ENCODE assay signal across 15 cellular contexts in genomic region chr11:65412271-65413076, GRCh38. TPM values are rescaled to one million over a fixed set of nuclear protein-coding genes. Genes with fewer than 3 reads are reported as not detected.
A peak's percentile ranks its signal among the peaks of the same experiment; 100 is the strongest.
DNase-seq lines count a peak whose midpoint lies in the region; ATAC-seq, FAIRE-seq and TF ChIP-seq lines count a peak whose summit lies in the region.
"Had no signal": no experiment of that assay in that cellular context is flagged by ENCODE, and none has a peak within 500 bp of the region (broad histone marks: within the 10 kb centered on the region; RNA-seq: fewer than 3 reads in every experiment).

No MANE protein-coding gene starts in this region.

- BruUV-seq in K562 (replicated peaks; lab: Mats Ljungman, UMichigan), result TSS peak; percentile 32

- DNase-seq in K562 (ENCODE audit: extremely low read depth in 1 of 4, low spot score in 3 of 4) (no peak), kidney (peak; percentile 69), spleen (peak; percentile 59), amniotic stem cell (lab: John Stamatoyannopoulos, UW) (no peak), NCI-H2227 (lab: John Stamatoyannopoulos, UW; ENCODE audit: unreplicated experiment) (no peak)
- DNase-seq: activated CD8-positive, alpha-beta T cell treated with anti-CD3 and anti-CD28 coated beads, Interleukin-2, amount 10 ng/mL, durations not matched to agents 7 days and 5 days; activated gamma-delta T cell; effector CD4-positive, alpha-beta T cell; NCI-H446 treated with DMSO at 0.1 percent for 48 hours; occipital lobe; OCI-M1; testis had no signal

- intact Hi-C loops in K562 (cut with micrococcal nuclease) (no loop called here), kidney (cut with DNase I) (no loop called here), spleen (cut with DNase I; ENCODE audit: low total_unique reads) (no loop called here)

- H3K27ac ChIP-seq in BLaER1 treated with 17β-estradiol and CSF1 and Interleukin-3, amounts not matched to agents 10 nM and 100 nM, result peak overlapping the region in 8 of 11 experiments; percentile 30 to 71 (median 64); a peak in 16 of 22 replicates
- H3K27ac ChIP-seq in K562 (ENCODE audit: extremely low read depth, low read depth, low read length) (no peak overlapping the region), kidney (ENCODE audit: low read depth in 2 of 2, low read length in 2 of 2) (no peak overlapping the region), spleen (peak overlapping the region in 1 of 8 donors; percentile 7)

- FAIRE-seq in K562 (lab: Jason Lieb, UNC) (no peak), kidney (lab: Jason Lieb, UNC) (no peak)

- TF ChIP-seq RAD21 in K562 (CRISPR knock-in tag; conservative IDR thresholded peaks at IDR 0.05 in 1 of 2, IDR thresholded peaks at IDR 0.05 in 1 of 2), result no peak

- 87% methylated on average over 21 of the region's 24 CpGs for WGBS in K562 (ENCODE audit: insufficient coverage, low coverage, missing lambda C conversion rate)
- WGBS in spleen, 5 donors, result 82 to 88% (median 83%) methylated on average over 22 to 24 of the region's 24 CpGs

- H3K4me2 ChIP-seq in BLaER1 treated with 17β-estradiol and CSF1 and Interleukin-3, amounts not matched to agents 10 nM and 100 nM, result peak overlapping the region; percentile 5 to 81 (median 72); a peak in 19 of 22 replicates
- no peak overlapping the region for H3K4me2 ChIP-seq in K562 (ENCODE audit: insufficient read depth, low read length)

- in situ Hi-C loops in K562 (cut with MboI), result no loop called here

- no peaks in the 10 kb centered on the region for H3K9me1 ChIP-seq in K562 (ENCODE audit: control insufficient read depth, insufficient read depth, low read length)

- H3K27me3 ChIP-seq in BLaER1 treated with 17β-estradiol and CSF1 and Interleukin-3, amounts not matched to agents 10 nM and 100 nM, result no peaks in the 10 kb centered on the region
- H3K27me3 ChIP-seq in K562 (ENCODE audit: control insufficient read depth in 2 of 2, insufficient read depth in 2 of 2, low read length in 2 of 2), result no peaks in the 10 kb centered on the region
- no peaks in the 10 kb centered on the region for H3K27me3 ChIP-seq in spleen (replicated peaks in 1 of 7)
- H3K27me3 ChIP-seq: testis had no signal

- no peak for TF ChIP-seq EP300 in K562 (IDR thresholded peaks at IDR 0.05; ENCODE audit: low read length)

- no peaks in the 10 kb centered on the region for H3K9me3 ChIP-seq in BLaER1 treated with 17β-estradiol and CSF1 and Interleukin-3, amounts not matched to agents 10 nM and 100 nM (replicated peaks in 1 of 11)
- H3K9me3 ChIP-seq in K562 (replicated peaks; ENCODE audit: control insufficient read depth, insufficient read depth, low read depth, low read length) (no peaks in the 10 kb centered on the region), kidney (ENCODE audit: control insufficient read depth in 1 of 2, low read length in 2 of 2) (no peaks in the 10 kb centered on the region), spleen (no peaks in the 10 kb centered on the region)
- H3K9me3 ChIP-seq: testis had no signal

- no peak overlapping the region for H2AFZ ChIP-seq in K562 (ENCODE audit: low read depth, low read length)

- POLR2A ChIA-PET in K562 (lab: Yijun Ruan, JAX), result interaction anchor here (0.6 to 17.3 kb wide), 11 partner anchors 9 to 94 kb away, joined by 3 to 704 read pairs (median 8); partner anchors contain the start of genes MALAT1 and NEAT1

- no peak overlapping the region for H3K4me3 ChIP-seq in BLaER1 treated with 17β-estradiol and CSF1 and Interleukin-3, amounts not matched to agents 10 nM and 100 nM
- H3K4me3 ChIP-seq in K562 (no peak overlapping the region), kidney (ENCODE audit: low read length in 2 of 2) (no peak overlapping the region), spleen (no peak overlapping the region)
- H3K4me3 ChIP-seq: testis had no signal

- no peak for TF ChIP-seq CTCF in K562 (IDR thresholded peaks at IDR 0.05 in 2 of 3, conservative IDR thresholded peaks at IDR 0.05 in 1 of 3; ENCODE audit: insufficient read depth in 2 of 3, low read depth in 1 of 3, low read length in 3 of 3)
- TF ChIP-seq CTCF in kidney (IDR thresholded peaks at IDR 0.05; ENCODE audit: borderline replicate concordance, extremely low read depth, insufficient read depth), result no peak
- no peak for TF ChIP-seq CTCF in spleen (IDR thresholded peaks at IDR 0.05 in 8 of 11, conservative IDR thresholded peaks at IDR 0.05 in 3 of 11)

- H3K4me1 ChIP-seq in BLaER1 treated with 17β-estradiol and CSF1 and Interleukin-3, amounts not matched to agents 10 nM and 100 nM, result peaks cover 55 to 88% (median 79%) of the 10 kb centered on the region in 10 experiments
- H3K4me1 ChIP-seq in K562 (replicated peaks in 1 of 2; ENCODE audit: control insufficient read depth in 2 of 2, insufficient read depth in 2 of 2, low read length in 2 of 2) (peaks cover 18 to 36% of the 10 kb centered on the region in 2 experiments), kidney (ENCODE audit: control insufficient read depth in 1 of 2, insufficient read depth in 1 of 2, low read depth in 1 of 2, low read length in 2 of 2) (peaks cover 20 to 23% of the 10 kb centered on the region in 2 donors), spleen (peaks cover 16 to 59% (median 37%) of the 10 kb centered on the region in 6 donors)

- CTCF ChIA-PET in K562 (lab: Yijun Ruan, JAX; ENCODE audit: low intra/inter-chr PET ratio), result interaction anchor here (0.5 kb wide), 1 partner anchor 50 kb away, joined by 3 read pairs; no protein-coding TSS in a partner anchor

- peak overlapping the region; percentile 18 to 69 (median 54); a peak in 20 of 22 replicates for H3K9ac ChIP-seq in BLaER1 treated with 17β-estradiol and CSF1 and Interleukin-3, amounts not matched to agents 10 nM and 100 nM
- H3K9ac ChIP-seq in K562 (ENCODE audit: insufficient read depth in 1 of 2, low read depth in 2 of 2, low read length in 2 of 2) (peak overlapping the region in 1 of 2 experiments; percentile 61; a peak in 2 of 4 replicates), kidney (ENCODE audit: low read length in 2 of 2) (no peak overlapping the region)

- H4K20me1 ChIP-seq in BLaER1 treated with 17β-estradiol and CSF1 and Interleukin-3, amounts not matched to agents 10 nM and 100 nM, result peaks cover 0 to 63% (median 0%) of the 10 kb centered on the region in 11 experiments; a peak in 7 of 22 replicates
- H4K20me1 ChIP-seq in K562 (replicated peaks; ENCODE audit: control insufficient read depth, insufficient read depth, low read length), result no peaks in the 10 kb centered on the region

- TF ChIP-seq POLR2A in K562 (conservative IDR thresholded peaks at IDR 0.05) (no peak), spleen (IDR thresholded peaks at IDR 0.05) (no peak)

- H3K36me3 ChIP-seq in BLaER1 treated with 17β-estradiol and CSF1 and Interleukin-3, amounts not matched to agents 10 nM and 100 nM, result peaks cover 41 to 62% (median 55%) of the 10 kb centered on the region in 11 experiments
- peaks cover 46% of the 10 kb centered on the region; the same call in 2 of the 3 replicates for H3K36me3 ChIP-seq in K562 (ENCODE audit: control insufficient read depth, insufficient read depth, low read length)
- peaks cover 4% of the 10 kb centered on the region in 2 donors for H3K36me3 ChIP-seq in kidney (ENCODE audit: control insufficient read depth in 1 of 2, insufficient read depth in 2 of 2, low read length in 2 of 2)
- H3K36me3 ChIP-seq in spleen, result peaks cover 5 to 74% (median 60%) of the 10 kb centered on the region in 6 donors

- H3K79me2 ChIP-seq in K562 (ENCODE audit: control insufficient read depth, insufficient read depth, low read length), result peaks cover 17% of the 10 kb centered on the region

- no peak for ATAC-seq in K562
- no peak for ATAC-seq in HG02870 (IDR thresholded peaks at IDR 0.05; ENCODE audit: unreplicated experiment)
- ATAC-seq in GM21528 (IDR thresholded peaks at IDR 0.05; ENCODE audit: low FRiP score, unreplicated experiment), result no peak
- ATAC-seq: activated CD8-positive, alpha-beta T cell treated with anti-CD3 and anti-CD28 coated beads, Interleukin-2, amount 10 ng/mL, durations not matched to agents 7 days and 5 days had no signal

RNA-seq across cellular contexts. Expression of gene NEAT1, which starts 10.1 kb away (rescaled TPM):
- 684 and 1,510 TPM in 2 replicates for total RNA-seq in K562 (2011; cell fraction: chromatin; rRNA removed; ENCODE audit: low replicate concordance)
- total RNA-seq in K562 (2011; cell fraction: nucleolus; rRNA removed), result 291 and 321 TPM in 2 replicates
- 737 and 1,283 TPM in 2 replicates for total RNA-seq in K562 (2011; cell fraction: nucleoplasm; rRNA removed)
- total RNA-seq in K562 (2014; rRNA removed) (15.2 and 20.1 TPM in 2 replicates), K562 (2014; rRNA removed; fragmentation: Illumina TruSeq; extraction: Trizol) (62.8 and 76.9 TPM in 2 replicates), K562 (2015; rRNA removed; fragmentation: Illumina TruSeq; extraction: Trizol) (26.3 and 31.5 TPM in 2 replicates), K562 (2021) (129 and 208 TPM in 2 replicates), kidney (1,006 TPM), spleen (1,000 to 10,000 TPM in 2 of 7 donors, 100 to 1,000 TPM in 5; 266 to 1,804 (median 799) TPM)
- polyA plus RNA-seq in K562 (2011; rRNA removed) (56.2 and 171 TPM in 2 replicates), K562 (2014; fragmentation: Illumina TruSeq; extraction: Trizol) (137 and 146 TPM in 2 replicates), K562 (2014; fragmentation: Nextera tagmentation; extraction: Ambion mirVana) (10 to 100 TPM; 22.8 to 30.1 TPM), K562 (2014; rRNA removed) (382 and 389 TPM in 2 replicates), kidney (ENCODE audit: insufficient read depth, low read depth, low replicate concordance) (595 TPM), spleen (1,000 to 10,000 TPM in 2 of 3 donors, 100 to 1,000 TPM in 1; 526 to 1,090 (median 1,018) TPM)
- 45.5 and 49.2 TPM in 2 replicates for polyA plus RNA-seq in K562 (2011; cell fraction: cytosol; rRNA removed)
- 234 and 651 TPM in 2 replicates for polyA plus RNA-seq in K562 (2011; cell fraction: nucleus; rRNA removed)
- polyA plus RNA-seq in K562 (2012), result 312 and 328 TPM in 2 replicates
- 92.6 and 137 TPM in 2 replicates for polyA minus RNA-seq in K562 (2011; rRNA and poly(A)+ RNA removed)
- 19.9 and 35.6 TPM in 2 replicates for polyA minus RNA-seq in K562 (2011; cell fraction: cytosol; rRNA and poly(A)+ RNA removed)
- 168 and 220 TPM in 2 replicates for polyA minus RNA-seq in K562 (2011; cell fraction: nucleus; rRNA and poly(A)+ RNA removed)

RNA-seq across cellular contexts. Expression of gene FRMD8, which starts 26.0 kb away (rescaled TPM):
- total RNA-seq in K562 (2011; cell fraction: chromatin; rRNA removed; ENCODE audit: low replicate concordance), result 28.5 and 83.6 TPM in 2 replicates
- total RNA-seq in K562 (2011; cell fraction: nucleolus; rRNA removed), result 89.6 and 96.9 TPM in 2 replicates
- 32.8 and 36.5 TPM in 2 replicates for total RNA-seq in K562 (2011; cell fraction: nucleoplasm; rRNA removed)
- total RNA-seq in K562 (2014; rRNA removed) (34.6 and 46.5 TPM in 2 replicates), K562 (2014; rRNA removed; fragmentation: Illumina TruSeq; extraction: Trizol) (6.2 and 8.6 TPM in 2 replicates), K562 (2015; rRNA removed; fragmentation: Illumina TruSeq; extraction: Trizol) (15.0 and 15.8 TPM in 2 replicates), K562 (2021) (44.2 and 54.5 TPM in 2 replicates), kidney (41.3 TPM), spleen (100 to 1,000 TPM in 3 of 7 donors, 10 to 100 TPM in 4; 65.4 to 128 (median 99.5) TPM)
- polyA plus RNA-seq in K562 (2011; rRNA removed) (16.0 and 19.9 TPM in 2 replicates), K562 (2014; fragmentation: Illumina TruSeq; extraction: Trizol) (12.0 and 19.4 TPM in 2 replicates), K562 (2014; fragmentation: Nextera tagmentation; extraction: Ambion mirVana) (1 to 10 TPM; 4.5 to 5.0 TPM), K562 (2014; rRNA removed) (33.4 and 41.7 TPM in 2 replicates), kidney (ENCODE audit: insufficient read depth, low read depth, low replicate concordance) (9.4 TPM), spleen (10 to 100 TPM; 19.3 to 32.0 (median 23.4) TPM)
- polyA plus RNA-seq in K562 (2011; cell fraction: cytosol; rRNA removed), result 24.0 and 43.0 TPM in 2 replicates
- polyA plus RNA-seq in K562 (2011; cell fraction: nucleus; rRNA removed), result 25.1 and 46.6 TPM in 2 replicates
- polyA plus RNA-seq in K562 (2012), result 21.4 and 22.5 TPM in 2 replicates
- 8.4 and 13.5 TPM in 2 replicates for polyA minus RNA-seq in K562 (2011; rRNA and poly(A)+ RNA removed)
- 21.0 and 21.1 TPM in 2 replicates for polyA minus RNA-seq in K562 (2011; cell fraction: cytosol; rRNA and poly(A)+ RNA removed)
- polyA minus RNA-seq in K562 (2011; cell fraction: nucleus; rRNA and poly(A)+ RNA removed), result 28.1 and 34.6 TPM in 2 replicates

RNA-seq across cellular contexts. Expression of gene SLC25A45, which starts 30.0 kb away (rescaled TPM):
- 2.5 and 2.9 TPM in 2 replicates for total RNA-seq in K562 (2011; cell fraction: chromatin; rRNA removed; ENCODE audit: low replicate concordance)
- total RNA-seq in K562 (2011; cell fraction: nucleolus; rRNA removed), result 2.7 and 3.6 TPM in 2 replicates
- 2.3 and 2.7 TPM in 2 replicates for total RNA-seq in K562 (2011; cell fraction: nucleoplasm; rRNA removed)
- total RNA-seq in K562 (2014; rRNA removed) (0.82 and 2.3 TPM in 2 replicates), K562 (2014; rRNA removed; fragmentation: Illumina TruSeq; extraction: Trizol) (0.55 and 0.57 TPM in 2 replicates), K562 (2015; rRNA removed; fragmentation: Illumina TruSeq; extraction: Trizol) (0.40 and 0.45 TPM in 2 replicates), K562 (2021) (0.92 and 2.2 TPM in 2 replicates), kidney (14.7 TPM), spleen (10 to 100 TPM; 11.6 to 33.4 (median 25.7) TPM)
- polyA plus RNA-seq in K562 (2011; rRNA removed) (0.61 and 0.81 TPM in 2 replicates), K562 (2014; fragmentation: Illumina TruSeq; extraction: Trizol) (0.51 and 0.68 TPM in 2 replicates), K562 (2014; fragmentation: Nextera tagmentation; extraction: Ambion mirVana) (under 1 TPM; 0.15 to 0.34 TPM), K562 (2014; rRNA removed) (0.93 and 1.1 TPM in 2 replicates), kidney (ENCODE audit: insufficient read depth, low read depth, low replicate concordance) (4.1 TPM), spleen (10 to 100 TPM; 14.1 to 26.2 (median 24.1) TPM)
- polyA plus RNA-seq in K562 (2011; cell fraction: cytosol; rRNA removed), result 0.49 and 0.85 TPM in 2 replicates
- polyA plus RNA-seq in K562 (2011; cell fraction: nucleus; rRNA removed), result 1.2 and 3.9 TPM in 2 replicates
- 1.3 and 1.4 TPM in 2 replicates for polyA plus RNA-seq in K562 (2012)
- polyA minus RNA-seq in K562 (2011; rRNA and poly(A)+ RNA removed), result 0.35 and 0.42 TPM in 2 replicates
- polyA minus RNA-seq in K562 (2011; cell fraction: cytosol; rRNA and poly(A)+ RNA removed), result 0.76 and 0.91 TPM in 2 replicates
- polyA minus RNA-seq in K562 (2011; cell fraction: nucleus; rRNA and poly(A)+ RNA removed), result 0.40 and 0.56 TPM in 2 replicates

RNA-seq across cellular contexts. Expression of gene TIGD3, which starts 57.9 kb away (rescaled TPM):
- total RNA-seq in K562 (2011; cell fraction: chromatin; rRNA removed; ENCODE audit: low replicate concordance), result 0.79 and 1.5 TPM in 2 replicates
- total RNA-seq in K562 (2011; cell fraction: nucleolus; rRNA removed), result 1.4 and 1.5 TPM in 2 replicates
- total RNA-seq in K562 (2011; cell fraction: nucleoplasm; rRNA removed), result 0.38 and 0.95 TPM in 2 replicates
- total RNA-seq in K562 (2014; rRNA removed) (1.3 and 2.1 TPM in 2 replicates), K562 (2014; rRNA removed; fragmentation: Illumina TruSeq; extraction: Trizol) (0.29 and 0.44 TPM in 2 replicates), K562 (2015; rRNA removed; fragmentation: Illumina TruSeq; extraction: Trizol) (0.65 and 0.75 TPM in 2 replicates), K562 (2021) (0.81 and 1.3 TPM in 2 replicates), kidney (0.19 TPM), spleen (1 to 10 TPM in 2 of 7 donors, under 1 TPM in 5; 0.56 to 2.7 (median 0.79) TPM)
- polyA plus RNA-seq in K562 (2011; rRNA removed) (0.39 and 0.56 TPM in 2 replicates), K562 (2014; fragmentation: Illumina TruSeq; extraction: Trizol) (0.49 and 0.64 TPM in 2 replicates), K562 (2014; fragmentation: Nextera tagmentation; extraction: Ambion mirVana) (under 1 TPM; 0.06 to 0.08 TPM), K562 (2014; rRNA removed) (0.61 and 0.98 TPM in 2 replicates), kidney (ENCODE audit: insufficient read depth, low read depth, low replicate concordance) (0.95 TPM), spleen (1 to 10 TPM; 1.1 to 2.1 (median 1.4) TPM)
- polyA plus RNA-seq in K562 (2011; cell fraction: cytosol; rRNA removed), result 0.53 and 1.1 TPM in 2 replicates
- 0.79 and 1.1 TPM in 2 replicates for polyA plus RNA-seq in K562 (2011; cell fraction: nucleus; rRNA removed)
- 1.0 and 1.8 TPM in 2 replicates for polyA plus RNA-seq in K562 (2012)
- 0.12 and 0.25 TPM in 2 replicates for polyA minus RNA-seq in K562 (2011; rRNA and poly(A)+ RNA removed)
- polyA minus RNA-seq in K562 (2011; cell fraction: cytosol; rRNA and poly(A)+ RNA removed), result 0.64 TPM in 1 of 2 replicates, not detected in the other
- polyA minus RNA-seq in K562 (2011; cell fraction: nucleus; rRNA and poly(A)+ RNA removed), result 0.67 and 0.81 TPM in 2 replicates

Comparison
In these comparisons a context has a peak if more than half of its experiments do, and no peak if none do; other contexts are left out.
1. H3K27ac ChIP-seq: peak in BLaER1 treated with 17β-estradiol and CSF1 and Interleukin-3, amounts not matched to agents 10 nM and 100 nM (8 of 11); none in K562 (single experiment) and kidney (0 of 2).
2. H3K9ac ChIP-seq: peak in BLaER1 treated with 17β-estradiol and CSF1 and Interleukin-3, amounts not matched to agents 10 nM and 100 nM (11 of 11); none in kidney (0 of 2).
3. DNase-seq: peak in kidney (single experiment) and spleen (single experiment); none in K562 (0 of 4), amniotic stem cell (single experiment) and NCI-H2227 (single experiment).